ENCODE assay signal across 8 cellular contexts in the genomic region with DNA sequence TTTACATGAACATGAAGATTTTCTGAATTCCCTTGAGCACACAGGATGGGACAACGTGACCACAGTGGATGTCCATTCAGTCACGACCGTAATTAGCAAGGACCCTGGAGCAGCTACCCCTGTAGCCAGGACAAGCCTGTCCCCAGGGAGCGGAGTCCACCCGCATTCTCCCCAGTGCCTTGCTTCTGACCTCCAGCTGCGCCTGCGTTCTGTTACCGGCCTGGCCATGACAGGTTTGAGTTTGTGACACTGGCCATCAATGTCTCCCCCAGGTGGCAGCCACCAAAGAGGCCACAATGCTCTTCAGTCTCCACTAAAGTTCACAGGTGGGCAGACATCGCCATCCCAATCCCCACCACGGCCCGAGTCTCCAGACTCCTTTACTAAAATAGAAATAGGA.
"Had no signal": no experiment of that assay in that cellular context is flagged by ENCODE, and none has a peak within 500 bp of the region (broad histone marks: within the 10 kb centered on the region; RNA-seq: fewer than 3 reads in every experiment).

No MANE protein-coding gene starts in this region.

- H3K27ac Mint-ChIP-seq: GM23338, HFFc6 had no signal

- DNase-seq: H7, HFFc6, IMR-90, KBM-7 had no signal

- H3K4me3 ChIP-seq: GM23338, HAP-1 had no signal

- H3K4me2 ChIP-seq: GM23338 had no signal

- H3K36me3 ChIP-seq: HAP-1 had no signal

- H3K9me3 ChIP-seq: HAP-1 had no signal

- H3K4me1 ChIP-seq: HAP-1 had no signal

- H3K27ac ChIP-seq: HL-60 had no signal

- H3K4me1 Mint-ChIP-seq: GM23338 had no signal

- ATAC-seq: GM23338, HCT116 had no signal

- H2AFZ ChIP-seq: GM23338 had no signal

- H3K4me3 Mint-ChIP-seq: GM23338, HFFc6 had no signal
